Comparison of ENCODE assay signal across 20 cellular contexts in genomic region chr2:46086578-46087070, GRCh38.
DNase-seq lines count a peak whose midpoint lies in the region; FAIRE-seq and TF ChIP-seq lines count a peak whose summit lies in the region.
"Had no signal": no experiment of that assay in that cellular context is flagged by ENCODE, and none has a peak within 500 bp of the region (broad histone marks: within the 10 kb centered on the region; RNA-seq: fewer than 3 reads in every experiment).

No MANE protein-coding gene starts in this region.

- intact Hi-C loops in spleen (cut with DNase I; ENCODE audit: low total_unique reads): no loop called here

- peak; percentile 48 for DNase-seq in CD1c-positive myeloid dendritic cell (ENCODE audit: extremely low spot score)
- DNase-seq in KBM-7: peak; percentile 9
- DNase-seq in foreskin melanocyte: peak; percentile 91
- no peak for DNase-seq in spleen
- no peak for DNase-seq in midbrain (lab: John Stamatoyannopoulos, UW)
- DNase-seq in NCI-H1105 (lab: John Stamatoyannopoulos, UW): no peak
- no peak for DNase-seq in mesenteric fat pad (ENCODE audit: low spot score)
- DNase-seq in urothelium cell line (ENCODE audit: low spot score): no peak
- DNase-seq: activated CD4-positive, alpha-beta T cell treated with anti-CD3 and anti-CD28 coated beads for 4 hours; activated naive CD4-positive, alpha-beta T cell treated with anti-CD3 and anti-CD28 coated beads for 36 hours; activated T-cell treated with anti-CD3 and anti-CD28 coated beads, Interleukin-2, amount 50 U/mL, for 72 hours; C1 segment of cervical spinal cord; colonic mucosa; GOT3; mesenchymal stem cell; naive B cell; NCI-H1694; NCI-H526 had no signal

- no peak for FAIRE-seq in urothelium cell line (lab: Jason Lieb, UNC)
- FAIRE-seq: GM12878 had no signal

- no peak overlapping the region for H3K4me3 ChIP-seq in spleen
- H3K4me3 ChIP-seq: colonic mucosa, GM12878 had no signal

- no peak for TF ChIP-seq POLR2A in spleen (IDR thresholded peaks at IDR 0.05)

- H3K27me3 ChIP-seq in spleen (replicated peaks in 1 of 7): no peaks in the 10 kb centered on the region
- H3K27me3 ChIP-seq: colonic mucosa had no signal

- no peaks in the 10 kb centered on the region for H3K9me3 ChIP-seq in spleen
- H3K9me3 ChIP-seq: colonic mucosa had no signal

- 51 to 75% (median 57%) methylated on average over 6 of the region's 6 CpGs for whole genome bisulfite sequencing in spleen, 5 donors

- H3K36me3 ChIP-seq in spleen: peaks cover 0 to 48% (median 13%) of the 10 kb centered on the region in 6 donors
- H3K36me3 ChIP-seq: colonic mucosa had no signal

- H3K27ac ChIP-seq in spleen: peak overlapping the region in 7 of 8 donors; percentile 34 to 67 (median 53)
- H3K27ac ChIP-seq: colonic mucosa, KMS-11 had no signal

- no peak for TF ChIP-seq CTCF in spleen (IDR thresholded peaks at IDR 0.05 in 8 of 11, conservative IDR thresholded peaks at IDR 0.05 in 3 of 11)

- H3K4me1 ChIP-seq in spleen: peaks cover 4 to 42% (median 25%) of the 10 kb centered on the region in 6 donors
- H3K4me1 ChIP-seq: colonic mucosa had no signal

- in situ Hi-C loops in KBM-7 (cut with MboI; ENCODE audit: low pct_unique_long_range_greater_than_20kb, low sequenced_read_pairs): no loop called here

Comparison
In these comparisons a context has a peak if more than half of its experiments do, and no peak if none do; other contexts are left out.
1. DNase-seq: peak in CD1c-positive myeloid dendritic cell (single experiment), KBM-7 (single experiment) and foreskin melanocyte (single experiment); none in spleen (single experiment), midbrain (single experiment), NCI-H1105 (single experiment), mesenteric fat pad (single experiment) and urothelium cell line (single experiment).